In genomic region chr16:85010931-85011845, GRCh38 we compare ENCODE assay signal across 8 cellular contexts. TPM values are rescaled to one million over a fixed set of nuclear protein-coding genes. Genes with fewer than 3 reads are reported as not detected.
DNase-seq lines count a peak whose midpoint lies in the region; ATAC-seq and TF ChIP-seq lines count a peak whose summit lies in the region.

Gene ZDHHC7 (minus strand): TSS chr16:85011535. CDS start chr16:84990618, 20,917 bp downstream.

- CTCF ChIA-PET in activated CD8-positive, alpha-beta T cell treated with anti-CD3 and anti-CD28 coated beads for 36 hours (lab: Charles Lee), result interaction anchor here (0.8 to 4.3 kb wide), 11 partner anchors 10 to 104 kb away, joined by 3 to 23 read pairs (median 6); partner anchors contain the start of gene KIAA0513

- peak within 1 kb of the TSS; percentile 88 to 99 (median 92) for H3K4me3 ChIP-seq in BLaER1 treated with 17β-estradiol and CSF1 and Interleukin-3, amounts not matched to agents 10 nM and 100 nM
- peak within 1 kb of the TSS; percentile 94 for H3K4me3 ChIP-seq in lung

- no peaks in the 10 kb centered on the region for H3K9me3 ChIP-seq in BLaER1 treated with 17β-estradiol and CSF1 and Interleukin-3, amounts not matched to agents 10 nM and 100 nM (replicated peaks in 1 of 11)
- H3K9me3 ChIP-seq in lung (ENCODE audit: control insufficient read depth in 2 of 2, insufficient read depth in 1 of 2, low read length in 1 of 2), result no peaks in the 10 kb centered on the region

- POLR2A ChIA-PET in activated CD8-positive, alpha-beta T cell treated with anti-CD3 and anti-CD28 coated beads for 36 hours (lab: Charles Lee), result interaction anchor here (0.7 to 1.9 kb wide), 9 partner anchors 9 to 76 kb away, joined by 3 to 6 read pairs (median 4); no protein-coding TSS in a partner anchor

- H3K27me3 Mint-ChIP-seq in activated CD8-positive, alpha-beta T cell treated with anti-CD3 and anti-CD28 coated beads for 36 hours, result no peaks in the 10 kb centered on the region

- peaks cover 32% of the 10 kb centered on the region for H3K4me1 Mint-ChIP-seq in activated CD8-positive, alpha-beta T cell treated with anti-CD3 and anti-CD28 coated beads for 36 hours (ENCODE audit: low read depth)

- peak; percentile 94 for DNase-seq in GM19238 (ENCODE audit: insufficient read length, low spot score)
- DNase-seq in NCI-H82 (lab: John Stamatoyannopoulos, UW), result peak; percentile 81
- peak; percentile 89 for DNase-seq in activated CD8-positive, alpha-beta T cell treated with anti-CD3 and anti-CD28 coated beads for 36 hours
- DNase-seq in ecto neural progenitor cell (ENCODE audit: low spot score), result peak; percentile 92
- peak; percentile 87 for DNase-seq in lung (ENCODE audit: low spot score)
- DNase-seq in stimulated activated CD4-positive, alpha-beta T cell treated with anti-CD3 and anti-CD28 coated beads, TNF-alpha, amount 100 ng/mL, for 4 hours (ENCODE audit: low read depth in 3 of 3), result peak; percentile 75 to 76 (median 76)

- peak within 1 kb of the TSS; percentile 82 to 92 (median 90) for H3K9ac ChIP-seq in BLaER1 treated with 17β-estradiol and CSF1 and Interleukin-3, amounts not matched to agents 10 nM and 100 nM

- no peaks in the 10 kb centered on the region for H3K27me3 ChIP-seq in BLaER1 treated with 17β-estradiol and CSF1 and Interleukin-3, amounts not matched to agents 10 nM and 100 nM
- no peaks in the 10 kb centered on the region for H3K27me3 ChIP-seq in lung (ENCODE audit: control insufficient read depth, insufficient read depth)

- H3K36me3 ChIP-seq in BLaER1 treated with 17β-estradiol and CSF1 and Interleukin-3, amounts not matched to agents 10 nM and 100 nM, result peaks cover 4 to 29% (median 15%) of the 10 kb centered on the region in 11 experiments; a peak in 17 of 22 replicates
- peaks cover 0 to 3% of the 10 kb centered on the region in 2 donors for H3K36me3 ChIP-seq in lung (ENCODE audit: control insufficient read depth in 2 of 2, insufficient read depth in 2 of 2, low read length in 2 of 2)

- TF ChIP-seq CTCF in activated CD8-positive, alpha-beta T cell treated with anti-CD3 and anti-CD28 coated beads for 36 hours (IDR thresholded peaks at IDR 0.05), result no peak
- no peak for TF ChIP-seq CTCF in lung (IDR thresholded peaks at IDR 0.05; ENCODE audit: control extremely low read depth, extremely low read depth)

- no peaks in the 10 kb centered on the region for H3K9me3 Mint-ChIP-seq in activated CD8-positive, alpha-beta T cell treated with anti-CD3 and anti-CD28 coated beads for 36 hours

- intact Hi-C loops in activated CD8-positive, alpha-beta T cell treated with anti-CD3 and anti-CD28 coated beads for 36 hours (cut with micrococcal nuclease), result loop anchor here (1.0 to 5.0 kb wide), 3 partner anchors 18 to 76 kb away; no protein-coding TSS in a partner anchor

- H3K4me3 Mint-ChIP-seq in activated CD8-positive, alpha-beta T cell treated with anti-CD3 and anti-CD28 coated beads for 36 hours, result peak within 1 kb of the TSS; percentile 96

- peaks cover 21 to 49% (median 32%) of the 10 kb centered on the region in 11 experiments; a peak in 18 of 22 replicates for H4K20me1 ChIP-seq in BLaER1 treated with 17β-estradiol and CSF1 and Interleukin-3, amounts not matched to agents 10 nM and 100 nM

- H3K36me3 Mint-ChIP-seq in activated CD8-positive, alpha-beta T cell treated with anti-CD3 and anti-CD28 coated beads for 36 hours (ENCODE audit: low read depth), result peaks cover 2% of the 10 kb centered on the region

- ATAC-seq in HG03439 (IDR thresholded peaks at IDR 0.05; ENCODE audit: unreplicated experiment) (peak; percentile 87), lung (ENCODE audit: insufficient read depth, low FRiP score) (peak; percentile 86)
- ATAC-seq in activated CD8-positive, alpha-beta T cell treated with anti-CD3 and anti-CD28 coated beads for 36 hours, result peak; percentile 97

- H3K4me1 ChIP-seq in BLaER1 treated with 17β-estradiol and CSF1 and Interleukin-3, amounts not matched to agents 10 nM and 100 nM, result peaks cover 39 to 71% (median 52%) of the 10 kb centered on the region in 10 experiments
- H3K4me1 ChIP-seq in lung (ENCODE audit: control insufficient read depth in 2 of 2, insufficient read depth in 2 of 2, low read length in 2 of 2), result peaks cover 11% of the 10 kb centered on the region in 2 donors

- 0% methylated on average over 80 to 86 of the region's 86 CpGs for WGBS in lung, 2 donors

- H3K27ac Mint-ChIP-seq in activated CD8-positive, alpha-beta T cell treated with anti-CD3 and anti-CD28 coated beads for 36 hours, result peak within 1 kb of the TSS; percentile 97

- H3K27ac ChIP-seq in BLaER1 treated with 17β-estradiol and CSF1 and Interleukin-3, amounts not matched to agents 10 nM and 100 nM, result peak within 1 kb of the TSS; percentile 84 to 96 (median 92)
- H3K27ac ChIP-seq in lung (ENCODE audit: low read depth in 1 of 2, low read length in 1 of 2), result peak within 1 kb of the TSS; percentile 87 to 99

- peak within 1 kb of the TSS; percentile 75 to 99 (median 91) for H3K4me2 ChIP-seq in BLaER1 treated with 17β-estradiol and CSF1 and Interleukin-3, amounts not matched to agents 10 nM and 100 nM

RNA-seq across cellular contexts. Expression of gene ZDHHC7, which starts in this region (rescaled TPM):
- 10 to 100 TPM; 20.7 to 23.6 TPM for total RNA-seq in activated CD8-positive, alpha-beta T cell treated with anti-CD3 and anti-CD28 coated beads for 36 hours
- total RNA-seq in lung, result 10 to 100 TPM; 51.7 to 61.1 TPM
- 10 to 100 TPM; 23.6 to 39.1 TPM for polyA plus RNA-seq in lung

Comparison
In these comparisons a context has a peak if more than half of its experiments do, and no peak if none do; other contexts are left out.
1. Peak in every context shown above with its lines: DNase-seq, ATAC-seq, H3K4me3 ChIP-seq and H3K27ac ChIP-seq.